In the genomic region with DNA sequence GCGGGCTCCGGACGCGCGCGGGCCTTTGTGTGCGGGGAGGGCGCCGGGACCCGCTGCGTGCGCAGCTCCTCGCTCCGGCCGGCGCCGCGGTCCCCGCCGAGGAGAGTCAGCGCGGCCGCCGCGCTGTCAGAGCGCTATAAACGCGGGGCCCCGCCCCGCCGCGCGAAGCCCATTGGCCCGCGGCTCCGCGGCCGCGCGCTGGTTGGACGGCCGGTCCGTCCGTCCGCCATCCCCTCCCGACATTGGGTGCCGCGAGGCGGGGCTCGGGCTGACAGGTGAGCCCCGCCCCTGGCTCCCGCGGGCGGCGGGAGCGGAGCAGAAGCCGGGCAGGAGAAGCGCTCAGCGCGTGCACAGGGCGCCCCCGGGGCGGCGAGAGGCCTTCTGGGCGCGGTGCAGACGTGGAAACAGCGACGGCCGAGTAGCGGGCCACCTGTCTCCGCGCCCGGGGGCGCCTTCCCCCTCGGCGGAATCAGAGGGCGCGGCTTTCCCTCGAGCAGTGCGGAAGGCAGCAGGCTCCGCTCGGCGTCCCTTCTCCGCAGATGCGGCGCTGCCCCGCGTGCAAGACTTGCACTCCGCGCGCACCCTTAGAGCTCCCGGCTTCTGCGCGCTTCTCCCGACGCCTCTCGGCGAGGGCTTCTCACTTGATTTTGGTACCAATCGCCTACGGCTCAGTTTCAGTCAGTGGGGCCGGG, we compare ENCODE assay signal across 8 cellular contexts. TPM values are rescaled to one million over a fixed set of nuclear protein-coding genes. Genes with fewer than 3 reads are reported as not detected.
DNase-seq lines count a peak whose midpoint lies in the region; ATAC-seq, FAIRE-seq and TF ChIP-seq lines count a peak whose summit lies in the region.

A gene with protein sequence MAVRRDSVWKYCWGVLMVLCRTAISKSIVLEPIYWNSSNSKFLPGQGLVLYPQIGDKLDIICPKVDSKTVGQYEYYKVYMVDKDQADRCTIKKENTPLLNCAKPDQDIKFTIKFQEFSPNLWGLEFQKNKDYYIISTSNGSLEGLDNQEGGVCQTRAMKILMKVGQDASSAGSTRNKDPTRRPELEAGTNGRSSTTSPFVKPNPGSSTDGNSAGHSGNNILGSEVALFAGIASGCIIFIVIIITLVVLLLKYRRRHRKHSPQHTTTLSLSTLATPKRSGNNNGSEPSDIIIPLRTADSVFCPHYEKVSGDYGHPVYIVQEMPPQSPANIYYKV (minus strand): TSS at position 111 of the 692 bp plus-strand sequence. CDS start 698 bp downstream, outside the sequence.

- no peak for FAIRE-seq in urothelium cell line (lab: Jason Lieb, UNC)

- DNase-seq in NCI-H1436 (lab: John Stamatoyannopoulos, UW) (peak; percentile 94), T-helper 9 cell (peak; percentile 74), astrocyte of the cerebellum (ENCODE audit: low read depth) (peak; percentile 78), hepatic stellate cell (ENCODE audit: low spot score) (peak; percentile 98), renal cortical epithelial cell (ENCODE audit: low read depth) (peak; percentile 75), urothelium cell line (ENCODE audit: low spot score) (no peak)

- in situ Hi-C loops in astrocyte of the cerebellum (cut with HindIII; ENCODE audit: low sequenced_read_pairs): loop anchor here (10.0 kb wide), 1 partner anchor 1771 kb away; no protein-coding TSS in a partner anchor

- TF ChIP-seq POLR2A in GM15510 (IDR thresholded peaks at IDR 0.05; ENCODE audit: borderline replicate concordance, extremely low read depth, insufficient read length): peak; percentile 62

- peak; percentile 97 for ATAC-seq in HG02798 (IDR thresholded peaks at IDR 0.05; ENCODE audit: poor library complexity, unreplicated experiment)

- H3K4me3 ChIP-seq in astrocyte of the cerebellum (ENCODE audit: low read depth, low read length): peak within 1 kb of the TSS; percentile 74

- no peak for TF ChIP-seq CTCF in astrocyte of the cerebellum (IDR thresholded peaks at IDR 0.05; ENCODE audit: low read depth, low read length, missing control alignments)

RNA-seq across cellular contexts. Expression of the gene that starts here (rescaled TPM):
- 27.4 and 31.0 TPM in 2 replicates for total RNA-seq in renal cortical epithelial cell
